9 cellular contexts compared by ENCODE assay signal in the genomic region with DNA sequence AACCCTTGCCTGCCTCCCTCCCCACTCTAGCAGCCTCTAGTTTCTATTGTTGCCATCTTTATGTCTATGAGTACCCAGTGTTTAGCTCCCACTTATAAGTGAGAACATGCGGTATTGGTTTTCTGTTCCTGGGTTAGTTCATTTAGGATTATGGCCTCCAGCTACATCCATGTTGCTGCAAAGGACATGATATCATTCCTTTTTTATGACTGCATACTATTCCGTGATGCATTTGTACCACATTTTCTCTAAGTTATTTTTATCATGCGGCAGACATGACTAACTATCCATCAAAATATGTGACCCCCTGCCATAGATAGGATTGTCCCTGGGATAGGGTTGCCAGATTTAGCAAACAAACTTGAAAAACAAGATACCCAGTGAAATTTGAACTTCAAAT.
"Had no signal": no experiment of that assay in that cellular context is flagged by ENCODE, and none has a peak within 500 bp of the region (broad histone marks: within the 10 kb centered on the region; RNA-seq: fewer than 3 reads in every experiment).

No MANE protein-coding gene starts in this region.

- H3K9me3 Mint-ChIP-seq: GM23338, H9, HFFc6, IgD-negative memory B cell had no signal

- H2AFZ ChIP-seq: GM23338 had no signal

- DNase-seq: H9, HCEC 1CT, HFFc6 had no signal

- FAIRE-seq: H1, H54, HepG2 had no signal

- H3K4me3 ChIP-seq: GM23338 had no signal

- H3K27ac Mint-ChIP-seq: GM23338, H9, HFFc6, IgD-negative memory B cell had no signal

- H3K4me2 ChIP-seq: GM23338 had no signal

- ATAC-seq: GM23338, HepG2 had no signal

- H3K4me3 Mint-ChIP-seq: GM23338, H9, HFFc6, IgD-negative memory B cell had no signal

- H3K27ac ChIP-seq: HL-60 had no signal
